Comparison of ENCODE assay signal across 25 cellular contexts in genomic region chr2:11017921-11018320, GRCh38.
"Had no signal": no experiment of that assay in that cellular context is flagged by ENCODE, and none has a peak within 500 bp of the region (broad histone marks: within the 10 kb centered on the region; RNA-seq: fewer than 3 reads in every experiment).

No MANE protein-coding gene starts in this region.

- H3K27ac ChIP-seq: hepatocyte, left ventricle myocardium inferior, spleen, upper lobe of left lung had no signal

- H3K4me3 ChIP-seq: hepatocyte, left ventricle myocardium inferior, spleen, upper lobe of left lung had no signal

- H3K4me1 Mint-ChIP-seq: activated naive CD4-positive, alpha-beta T cell treated with anti-CD3 and anti-CD28 coated beads, Interleukin-2, amount 50 U/mL, for 24 hours had no signal

- H3K36me3 Mint-ChIP-seq: activated CD4-positive, alpha-beta memory T cell treated with anti-CD3 and anti-CD28 coated beads for 36 hours; activated naive CD4-positive, alpha-beta T cell treated with anti-CD3 and anti-CD28 coated beads, Interleukin-2, amount 50 U/mL, for 24 hours; brain had no signal

- H3K4me1 ChIP-seq: left ventricle myocardium inferior, spleen, upper lobe of left lung had no signal

- H3K27ac Mint-ChIP-seq: activated CD4-positive, alpha-beta memory T cell treated with anti-CD3 and anti-CD28 coated beads for 36 hours; activated naive CD4-positive, alpha-beta T cell treated with anti-CD3 and anti-CD28 coated beads, Interleukin-2, amount 50 U/mL, for 24 hours; activated T-helper 1 cell treated with anti-CD3 and anti-CD28 coated beads, Interleukin-12 subunit alpha, Interleukin-12 subunit beta, Interleukin-2, Interleukin-4 antibody, amounts not matched to agents 30 ng/mL and 10 ng/mL and 1 ng/mL, durations not matched to agents 14 hours and 24 hours and 36 hours; brain; naive thymus-derived CD4-positive, alpha-beta T cell; progenitor cell of endocrine pancreas; T-helper 17 cell had no signal

- DNase-seq: activated CD4-positive, alpha-beta memory T cell treated with anti-CD3 and anti-CD28 coated beads for 36 hours; activated CD4-positive, alpha-beta T cell treated with anti-CD3 and anti-CD28 coated beads for 48 hours; activated CD4-positive, CD25-positive, alpha-beta regulatory T cell; activated gamma-delta T cell; aorta; caudate nucleus; dermis blood vessel endothelial cell; effector memory CD4-positive, alpha-beta T cell; foreskin melanocyte; glutamatergic neuron; left ventricle myocardium inferior; naive thymus-derived CD4-positive, alpha-beta T cell; retina; spleen; stimulated activated CD4-positive, alpha-beta T cell treated with anti-CD3 and anti-CD28 coated beads, Interleukin-4, amount 100 ng/mL, for 24 hours; stimulated activated naive CD4-positive, alpha-beta T cell treated with Interleukin-2 at 50 U/mL for 16 hours; T-helper 17 cell; upper lobe of left lung had no signal

- H3K9me3 ChIP-seq: left ventricle myocardium inferior, upper lobe of left lung had no signal

- H3K4me3 Mint-ChIP-seq: activated CD4-positive, alpha-beta memory T cell treated with anti-CD3 and anti-CD28 coated beads for 36 hours; activated naive CD4-positive, alpha-beta T cell treated with anti-CD3 and anti-CD28 coated beads, Interleukin-2, amount 50 U/mL, for 24 hours; activated T-helper 1 cell treated with anti-CD3 and anti-CD28 coated beads, Interleukin-12 subunit alpha, Interleukin-12 subunit beta, Interleukin-2, Interleukin-4 antibody, amounts not matched to agents 30 ng/mL and 10 ng/mL and 1 ng/mL, durations not matched to agents 14 hours and 24 hours and 36 hours; brain; naive thymus-derived CD4-positive, alpha-beta T cell; neural crest cell; T-helper 17 cell had no signal

- ATAC-seq: esophagus mucosa; naive thymus-derived CD4-positive, alpha-beta T cell; T-helper 17 cell had no signal

- H3K9me3 Mint-ChIP-seq: activated CD4-positive, alpha-beta memory T cell treated with anti-CD3 and anti-CD28 coated beads for 36 hours; activated naive CD4-positive, alpha-beta T cell treated with anti-CD3 and anti-CD28 coated beads, Interleukin-2, amount 50 U/mL, for 24 hours; activated T-helper 1 cell treated with anti-CD3 and anti-CD28 coated beads, Interleukin-12 subunit alpha, Interleukin-12 subunit beta, Interleukin-2, Interleukin-4 antibody, amounts not matched to agents 30 ng/mL and 10 ng/mL and 1 ng/mL, durations not matched to agents 14 hours and 24 hours and 36 hours had no signal

- H3K27me3 ChIP-seq: upper lobe of left lung had no signal

- H3K36me3 ChIP-seq: left ventricle myocardium inferior, spleen, upper lobe of left lung had no signal
